ENCODE assay signal across 9 cellular contexts in the genomic region with DNA sequence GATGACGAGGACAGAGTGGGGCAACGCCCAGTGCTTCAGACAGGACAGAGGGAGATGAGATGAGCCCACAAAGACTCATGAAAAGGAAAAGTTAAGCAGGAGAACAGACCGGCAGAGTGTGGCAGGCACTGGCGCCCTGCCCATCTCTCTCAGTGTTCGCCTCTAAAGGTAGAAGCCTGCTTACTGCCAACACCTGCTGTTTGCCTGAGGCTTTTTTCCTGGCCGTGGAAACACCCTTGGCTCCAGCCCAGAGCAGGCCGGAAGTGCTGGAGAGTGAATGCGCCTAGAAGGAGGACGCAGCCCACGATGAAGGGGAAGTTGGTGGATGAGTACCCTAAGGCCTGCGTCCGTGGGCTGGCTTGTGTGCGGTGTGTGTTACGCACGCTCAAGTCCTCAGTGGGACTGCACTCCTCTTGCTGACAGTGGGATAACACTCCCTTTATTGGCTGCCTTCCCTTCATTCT. TPM values are rescaled to one million over a fixed set of nuclear protein-coding genes. Genes with fewer than 3 reads are reported as not detected.
A peak's percentile ranks its signal among the peaks of the same experiment; 100 is the strongest.
DNase-seq lines count a peak whose midpoint lies in the region; ATAC-seq and TF ChIP-seq lines count a peak whose summit lies in the region.
"Had no signal": no experiment of that assay in that cellular context is flagged by ENCODE, and none has a peak within 500 bp of the region (broad histone marks: within the 10 kb centered on the region; RNA-seq: fewer than 3 reads in every experiment).

No MANE protein-coding gene starts in this region.

- peak overlapping the region; percentile 92 for H3K27ac ChIP-seq in VCaP

- TF ChIP-seq CTCF in VCaP (conservative IDR thresholded peaks at IDR 0.05): no peak

- DNase-seq in DMS153 treated with DMSO at 0.1 percent for 48 hours (lab: John Stamatoyannopoulos, UW; ENCODE audit: unreplicated experiment) (peak; percentile 91), NCI-H187 treated with DMSO at 0.1 percent for 48 hours (lab: John Stamatoyannopoulos, UW) (peak; percentile 23), lung microvascular endothelial cell (ENCODE audit: low read depth in 2 of 2) (peak; percentile 16 to 40), NCI-H82 (lab: John Stamatoyannopoulos, UW) (no peak), NCI-H524 treated with DMSO at 0.1 percent for 48 hours (lab: John Stamatoyannopoulos, UW) (no peak)
- DNase-seq: activated CD4-positive, alpha-beta memory T cell treated with anti-CD3 and anti-CD28 coated beads for 36 hours had no signal

- ATAC-seq in HG03432 (IDR thresholded peaks at IDR 0.05; ENCODE audit: unreplicated experiment) (no peak), GM18868 (IDR thresholded peaks at IDR 0.05; ENCODE audit: unreplicated experiment) (no peak)

RNA-seq across cellular contexts. Expression of a gene that starts 9.3 kb away (rescaled TPM):
- 3.3 and 4.6 TPM in 2 replicates for total RNA-seq in lung microvascular endothelial cell

Comparison
In these comparisons a context has a peak if more than half of its experiments do, and no peak if none do; other contexts are left out.
1. DNase-seq: peak in DMS153 treated with DMSO at 0.1 percent for 48 hours (single experiment), NCI-H187 treated with DMSO at 0.1 percent for 48 hours (single experiment) and lung microvascular endothelial cell (2 of 2); none in NCI-H82 (single experiment) and NCI-H524 treated with DMSO at 0.1 percent for 48 hours (single experiment).